28 cellular contexts compared by ENCODE assay signal in genomic region chr14:54918427-54918826, GRCh38.
"Had no signal": no experiment of that assay in that cellular context is flagged by ENCODE, and none has a peak within 500 bp of the region (broad histone marks: within the 10 kb centered on the region; RNA-seq: fewer than 3 reads in every experiment).

No MANE protein-coding gene starts in this region.

- H3K9me3 Mint-ChIP-seq: immature natural killer cell; mesothelial cell of epicardium; naive thymus-derived CD8-positive, alpha-beta T cell; nephron progenitor cell; neural progenitor cell; stimulated activated naive CD8-positive, alpha-beta T cell treated with anti-CD3 and anti-CD28 coated beads, Interleukin-15, Interleukin-2, amounts not matched to agents 100 ng/mL and 50 ng/mL, for 24 hours had no signal

- H3K79me2 ChIP-seq: parathyroid adenoma had no signal

- H3K27me3 Mint-ChIP-seq: stimulated activated naive CD8-positive, alpha-beta T cell treated with anti-CD3 and anti-CD28 coated beads, Interleukin-15, Interleukin-2, amounts not matched to agents 100 ng/mL and 50 ng/mL, for 24 hours had no signal

- DNase-seq: head of caudate nucleus; hypothalamus; immature natural killer cell; kidney; lower lobe of right lung; mammary epithelial cell; mesenchymal stem cell; naive thymus-derived CD8-positive, alpha-beta T cell; nephron progenitor cell; occipital lobe; psoas muscle; right lobe of liver; stimulated activated CD4-positive, alpha-beta T cell treated with anti-CD3 and anti-CD28 coated beads, Interleukin-12 subunit alpha, Interleukin-12 subunit beta, amount 100 ng/mL, for 4 hours; stimulated activated CD4-positive, alpha-beta T cell treated with anti-CD3 and anti-CD28 coated beads, Interleukin-15, amount 100 ng/mL, for 24 hours; stimulated activated CD4-positive, alpha-beta T cell treated with anti-CD3 and anti-CD28 coated beads, Interleukin-2, amount 100 ng/mL, for 24 hours; stimulated activated CD4-positive, alpha-beta T cell treated with anti-CD3 and anti-CD28 coated beads, Interleukin-4, amount 100 ng/mL, for 1 hour; stimulated activated naive CD4-positive, alpha-beta T cell; tibial artery; trophoblast cell; upper lobe of right lung had no signal

- H3K36me3 ChIP-seq: lower lobe of right lung, neural progenitor cell, neutrophil, right lobe of liver, suprapubic skin, thoracic aorta, tibial artery, upper lobe of right lung had no signal

- H3K27ac Mint-ChIP-seq: immature natural killer cell; mesothelial cell of epicardium; naive thymus-derived CD8-positive, alpha-beta T cell; nephron progenitor cell; neural progenitor cell; stimulated activated naive CD8-positive, alpha-beta T cell treated with anti-CD3 and anti-CD28 coated beads, Interleukin-15, Interleukin-2, amounts not matched to agents 100 ng/mL and 50 ng/mL, for 24 hours had no signal

- H3K4me3 Mint-ChIP-seq: immature natural killer cell; mesothelial cell of epicardium; naive thymus-derived CD8-positive, alpha-beta T cell; nephron progenitor cell; neural progenitor cell; stimulated activated naive CD8-positive, alpha-beta T cell treated with anti-CD3 and anti-CD28 coated beads, Interleukin-15, Interleukin-2, amounts not matched to agents 100 ng/mL and 50 ng/mL, for 24 hours had no signal

- H3K4me1 ChIP-seq: lower lobe of right lung, neural progenitor cell, parathyroid adenoma, psoas muscle, right lobe of liver, suprapubic skin, tibial artery, upper lobe of right lung had no signal

- H3K4me1 Mint-ChIP-seq: immature natural killer cell; mesothelial cell of epicardium; naive thymus-derived CD8-positive, alpha-beta T cell; nephron progenitor cell; neural progenitor cell had no signal

- H3K4me3 ChIP-seq: lower lobe of right lung, neural progenitor cell, psoas muscle, right lobe of liver, skin epidermis, suprapubic skin, thoracic aorta, tibial artery, upper lobe of right lung had no signal

- H3K9ac ChIP-seq: neural progenitor cell, parathyroid adenoma had no signal

- H3K9me3 ChIP-seq: lower lobe of right lung, neutrophil, psoas muscle, right lobe of liver, suprapubic skin, thoracic aorta, tibial artery, upper lobe of right lung had no signal

- H3K4me2 ChIP-seq: neural progenitor cell had no signal

- H2AFZ ChIP-seq: neural progenitor cell, parathyroid adenoma had no signal

- H3K27ac ChIP-seq: lower lobe of right lung, neural progenitor cell, neutrophil, parathyroid adenoma, psoas muscle, right lobe of liver, skin epidermis, suprapubic skin, thoracic aorta, tibial artery, upper lobe of right lung had no signal

- H3K27me3 ChIP-seq: neural progenitor cell, neutrophil, right lobe of liver, suprapubic skin, tibial artery, upper lobe of right lung had no signal

- H3K36me3 Mint-ChIP-seq: immature natural killer cell; mesothelial cell of epicardium; naive thymus-derived CD8-positive, alpha-beta T cell; neural progenitor cell had no signal

- ATAC-seq: lower lobe of right lung; naive thymus-derived CD8-positive, alpha-beta T cell; psoas muscle; right lobe of liver; upper lobe of right lung had no signal
